ENCODE assay signal across 8 cellular contexts in the genomic region with DNA sequence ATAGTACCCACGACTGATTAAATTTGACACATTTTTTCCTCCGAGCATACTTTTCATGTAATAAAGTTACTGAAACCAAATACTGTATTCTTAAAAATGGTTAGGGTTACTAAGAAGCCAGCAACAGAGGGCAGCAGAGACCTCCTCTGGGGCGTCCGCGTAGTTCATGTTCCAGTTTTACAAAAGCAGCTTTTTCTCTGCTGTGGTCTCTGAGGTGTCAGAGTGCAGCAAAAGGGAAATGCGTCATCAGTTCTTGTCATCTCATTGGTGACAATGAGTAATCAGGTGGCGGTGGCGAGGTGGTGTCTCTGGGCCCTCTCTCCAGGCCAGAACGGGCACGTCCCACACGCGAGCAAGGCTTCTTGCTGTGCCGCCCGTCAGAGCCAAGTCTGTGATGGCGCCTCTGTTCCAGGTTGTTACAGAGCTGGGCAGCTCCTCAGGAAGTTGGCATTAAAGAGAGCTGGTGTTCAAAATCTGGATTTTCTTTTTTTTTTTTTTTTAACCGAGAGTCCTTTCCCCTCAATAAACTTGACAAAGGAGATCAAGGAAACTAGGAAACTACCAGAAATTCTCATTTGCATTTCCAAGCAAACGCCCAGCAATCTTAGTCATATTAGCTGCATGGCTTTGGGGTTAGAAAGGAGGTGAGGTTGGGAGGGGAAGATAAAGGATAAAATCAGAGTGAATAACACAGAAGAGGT.
A peak's percentile ranks its signal among the peaks of the same experiment; 100 is the strongest.
DNase-seq lines count a peak whose midpoint lies in the region; ATAC-seq, FAIRE-seq and TF ChIP-seq lines count a peak whose summit lies in the region.

No MANE protein-coding gene starts in this region.

- H3K4me1 ChIP-seq in left ventricle myocardium inferior: peaks cover 6% of the 10 kb centered on the region
- peaks cover 4% of the 10 kb centered on the region for H3K4me1 ChIP-seq in upper lobe of right lung

- POLR2A ChIA-PET in T-cell (lab: Charles Lee): interaction anchor here (0.5 to 1.4 kb wide), 12 partner anchors 58 to 1571 kb away, joined by 3 to 8 read pairs (median 6); a partner anchor contains a TSS

- H3K9me3 Mint-ChIP-seq in T-cell: no peaks in the 10 kb centered on the region

- H3K9me3 ChIP-seq in left ventricle myocardium inferior (replicated peaks) (no peaks in the 10 kb centered on the region), upper lobe of right lung (no peaks in the 10 kb centered on the region)

- CTCF ChIA-PET in T-cell (lab: Charles Lee): interaction anchor here (0.5 to 2.3 kb wide), 24 partner anchors 9 to 931 kb away, joined by 3 to 16 read pairs (median 4); a partner anchor contains a TSS

- H3K36me3 Mint-ChIP-seq in T-cell: no peaks in the 10 kb centered on the region

- H3K36me3 ChIP-seq in left ventricle myocardium inferior: no peaks in the 10 kb centered on the region
- H3K36me3 ChIP-seq in upper lobe of right lung: no peaks in the 10 kb centered on the region

- H3K4me3 ChIP-seq in left ventricle myocardium inferior (peak overlapping the region; percentile 58), upper lobe of right lung (peak overlapping the region; percentile 44)

- H3K27ac ChIP-seq in left ventricle myocardium inferior (replicated peaks) (peak overlapping the region; percentile 62), upper lobe of right lung (peak overlapping the region; percentile 78)

- DNase-seq in GM12891 (ENCODE audit: insufficient read length, low spot score) (peak; percentile 54), NCI-H1417 treated with DMSO at 0.1 percent for 48 hours (lab: John Stamatoyannopoulos, UW) (peak; percentile 73), T-cell (peak; percentile 72 to 95 (median 91)), amniotic stem cell (lab: John Stamatoyannopoulos, UW) (peak; percentile 95), left ventricle myocardium inferior (peak; percentile 78), posterior vena cava (ENCODE audit: low spot score) (peak; percentile 96), upper lobe of right lung (peak; percentile 89)

- peak overlapping the region; percentile 98 to 99 for H3K27ac Mint-ChIP-seq in T-cell

- intact Hi-C loops in left ventricle myocardium inferior (cut with micrococcal nuclease): loop anchor here (5.0 kb wide), 1 partner anchor 99 kb away; a partner anchor contains a TSS
- intact Hi-C loops in posterior vena cava (cut with DNase I): loop anchor here in 1 of 2 donors (5.0 kb wide), 1 partner anchor 99 kb away; a partner anchor contains a TSS
- intact Hi-C loops in upper lobe of right lung (cut with DNase I): no loop called here

- TF ChIP-seq POLR2A in GM12891 (IDR thresholded peaks at IDR 0.05; ENCODE audit: low read depth, low read length): peak; percentile 95

- H3K4me1 Mint-ChIP-seq in T-cell: peaks cover 8 to 15% (median 13%) of the 10 kb centered on the region in 3 donors

- H3K4me3 Mint-ChIP-seq in T-cell: peak overlapping the region; percentile 60 to 71 (median 64)

- TF ChIP-seq CTCF in left ventricle myocardium inferior (IDR thresholded peaks at IDR 0.05; ENCODE audit: borderline replicate concordance): peak; percentile 91
- TF ChIP-seq CTCF in upper lobe of right lung (IDR thresholded peaks at IDR 0.05): peak; percentile 81

- H3K27me3 Mint-ChIP-seq in T-cell: peaks cover 0 to 6% of the 10 kb centered on the region in 2 donors

- H3K27me3 ChIP-seq in left ventricle myocardium inferior (ENCODE audit: low read depth) (no peaks in the 10 kb centered on the region), upper lobe of right lung (no peaks in the 10 kb centered on the region)

- peak; percentile 96 for FAIRE-seq in GM12891 (lab: Jason Lieb, UNC)

- ATAC-seq in HG02840 (IDR thresholded peaks at IDR 0.05; ENCODE audit: low FRiP score, unreplicated experiment) (peak; percentile 99), T-cell (replicated peaks in 1 of 4) (peak; percentile 98 to 100 (median 100)), upper lobe of right lung (peak; percentile 99)

TF ChIP-seq in GM12891, 5 proteins besides CTCF, POLR2A, EP300 and RAD21:
- peak; percentile 74 for TF ChIP-seq TAF1 (IDR thresholded peaks at IDR 0.05; ENCODE audit: low read depth, low read length)
- peak; percentile 81 for TF ChIP-seq POU2F2 (IDR thresholded peaks at IDR 0.05; ENCODE audit: low read depth, low read length)
- no peak for TF ChIP-seq PAX5 (IDR thresholded peaks at IDR 0.05; ENCODE audit: insufficient read depth, low read length, severe bottlenecking)
- TF ChIP-seq POLR2AphosphoS5 (IDR thresholded peaks at IDR 0.05; ENCODE audit: low read depth, low read length): peak; percentile 95
- peak; percentile 52 for TF ChIP-seq SPI1 (IDR thresholded peaks at IDR 0.05; ENCODE audit: low read depth, low read length)

Comparison
In these comparisons a context has a peak if more than half of its experiments do, and no peak if none do; other contexts are left out.
1. Peak in every context shown above with its lines: DNase-seq, ATAC-seq, H3K4me3 ChIP-seq and H3K27ac ChIP-seq.